In the genomic region with DNA sequence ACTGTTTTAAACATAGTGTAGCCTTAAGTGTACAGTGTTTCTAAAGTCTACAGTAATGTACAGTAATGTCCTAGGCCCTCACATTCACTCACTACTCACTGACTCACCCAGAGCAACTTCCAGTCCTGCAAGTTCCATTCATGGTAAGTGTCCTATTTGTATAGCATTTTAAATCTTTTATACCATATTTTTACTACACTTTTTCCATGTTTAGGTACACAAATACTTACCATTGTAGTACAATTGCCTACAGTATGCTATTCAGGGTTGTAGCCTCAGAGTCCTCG, we compare ENCODE assay signal across 15 cellular contexts. TPM values are rescaled to one million over a fixed set of nuclear protein-coding genes. Genes with fewer than 3 reads are reported as not detected.
DNase-seq lines count a peak whose midpoint lies in the region; ATAC-seq and TF ChIP-seq lines count a peak whose summit lies in the region.
"Had no signal": no experiment of that assay in that cellular context is flagged by ENCODE, and none has a peak within 500 bp of the region (broad histone marks: within the 10 kb centered on the region; RNA-seq: fewer than 3 reads in every experiment).

No MANE protein-coding gene starts in this region.

- peaks cover 75% of the 10 kb centered on the region for H3F3A ChIP-seq in PC-9 (ENCODE audit: insufficient read depth, low read depth)

- H3K36me3 Mint-ChIP-seq in Calu3 (ENCODE audit: insufficient read depth, unreplicated experiment): peaks cover 46% of the 10 kb centered on the region

- H2AFZ ChIP-seq in PC-9 (no peak overlapping the region), osteoblast (ENCODE audit: low read length) (no peak overlapping the region)

- H3K27me3 ChIP-seq in PC-9 (ENCODE audit: insufficient read depth, low read depth): no peaks in the 10 kb centered on the region
- no peaks in the 10 kb centered on the region for H3K27me3 ChIP-seq in osteoblast (ENCODE audit: insufficient read depth, low read length)

- peaks cover 59% of the 10 kb centered on the region for H3K4me1 Mint-ChIP-seq in Calu3 (ENCODE audit: low read depth, unreplicated experiment)

- ATAC-seq in sciatic nerve: no peak

- H3K4me1 ChIP-seq in PC-9 (replicated peaks; ENCODE audit: insufficient read depth) (peaks cover 83% of the 10 kb centered on the region), osteoblast (ENCODE audit: insufficient read depth, low read length) (peaks cover 38% of the 10 kb centered on the region)

- CTCF ChIA-PET in Calu3 (lab: Charles Lee): interaction anchor here (2.1 kb wide), 1 partner anchor 21 kb away, joined by 13 read pairs; no protein-coding TSS in a partner anchor
- CTCF ChIA-PET in PC-9 (lab: Charles Lee): no interaction called here

- no peaks in the 10 kb centered on the region for H3K9me2 ChIP-seq in PC-9 (ENCODE audit: insufficient read depth)

- H3K4me3 Mint-ChIP-seq in Calu3 (ENCODE audit: low read depth, unreplicated experiment): no peak overlapping the region

- no peaks in the 10 kb centered on the region for H3K27me3 Mint-ChIP-seq in Calu3 (ENCODE audit: unreplicated experiment)

- H4K20me1 ChIP-seq in PC-9 (ENCODE audit: insufficient read depth) (no peaks in the 10 kb centered on the region), osteoblast (ENCODE audit: insufficient read depth, low read length) (peaks cover 3% of the 10 kb centered on the region)

- H3K4me3 ChIP-seq in PC-9 (no peak overlapping the region), osteoblast (ENCODE audit: insufficient read depth, low read length) (no peak overlapping the region), coronary artery (no peak overlapping the region)
- H3K4me3 ChIP-seq: GM12878 had no signal

- H3K9me3 ChIP-seq in PC-9 (ENCODE audit: insufficient read depth, low read depth) (peaks cover 15% of the 10 kb centered on the region), osteoblast (ENCODE audit: low read depth, low read length) (no peaks in the 10 kb centered on the region)

- DNase-seq in Calu3: no peak
- DNase-seq in PC-9: no peak
- no peak for DNase-seq in epithelial cell of prostate (ENCODE audit: low read depth, low spot score)
- DNase-seq in osteoblast (ENCODE audit: insufficient read length, low spot score, missing footprints): no peak
- no peak for DNase-seq in sciatic nerve (ENCODE audit: low spot score)
- DNase-seq in GM19238 (ENCODE audit: insufficient read length, low spot score): no peak
- DNase-seq in coronary artery (ENCODE audit: low spot score): no peak
- DNase-seq: DMS 273 treated with DMSO at 0.1 percent for 48 hours, NCI-H1694, NCI-H2171, NCI-H345, NCI-H774, Right ventricle myocardium superior had no signal

- H3K27ac Mint-ChIP-seq in Calu3 (ENCODE audit: unreplicated experiment): peak overlapping the region; percentile 44

- intact Hi-C loops in Calu3 (cut with micrococcal nuclease; ENCODE audit: unreplicated experiment) (no loop called here), PC-9 (cut with micrococcal nuclease; ENCODE audit: unreplicated experiment) (no loop called here), sciatic nerve (cut with DNase I) (no loop called here)

- BruUV-seq in Calu3 (replicated peaks; lab: Mats Ljungman, UMichigan): no TSS peak
- BruUV-seq in PC-9 (replicated peaks; lab: Mats Ljungman, UMichigan): no TSS peak

- peak overlapping the region; percentile 90 for H3K27ac ChIP-seq in PC-9
- peak overlapping the region; percentile 100 for H3K27ac ChIP-seq in epithelial cell of prostate
- no peak overlapping the region for H3K27ac ChIP-seq in osteoblast (ENCODE audit: low read depth, low read length)
- no peak overlapping the region for H3K27ac ChIP-seq in coronary artery
- H3K27ac ChIP-seq: C4-2B had no signal

- H3K9me3 Mint-ChIP-seq in Calu3 (ENCODE audit: low read depth, unreplicated experiment): no peaks in the 10 kb centered on the region

- H3K36me3 ChIP-seq in PC-9 (ENCODE audit: low read depth) (peaks cover 3% of the 10 kb centered on the region; the same call in 1 of the 2 replicates), osteoblast (ENCODE audit: insufficient read depth, low read length) (no peaks in the 10 kb centered on the region)

- POLR2A ChIA-PET in PC-9 (lab: Charles Lee; ENCODE audit: unreplicated experiment): no interaction called here

- H3K79me2 ChIP-seq in PC-9 (ENCODE audit: low read depth) (peaks cover 10% of the 10 kb centered on the region), osteoblast (ENCODE audit: insufficient read depth, low read length) (peaks cover 9% of the 10 kb centered on the region)

- TF ChIP-seq CTCF in Calu3 (IDR thresholded peaks at IDR 0.05; ENCODE audit: unreplicated experiment): no peak
- TF ChIP-seq CTCF in PC-9 (conservative IDR thresholded peaks at IDR 0.05): no peak
- no peak for TF ChIP-seq CTCF in osteoblast (IDR thresholded peaks at IDR 0.05; ENCODE audit: extremely low read depth, low read depth, low read length)
- TF ChIP-seq CTCF in coronary artery (IDR thresholded peaks at IDR 0.05): no peak

- H3K4me2 ChIP-seq in PC-9 (no peak overlapping the region), osteoblast (ENCODE audit: insufficient read depth, low read length) (peak overlapping the region; percentile 25)

RNA-seq across cellular contexts. Expression of a gene that starts 3.6 kb away (rescaled TPM):
- total RNA-seq in Calu3 (2022) (882 and 921 TPM in 2 replicates), PC-9 (2021) (966 and 1,436 TPM in 2 replicates), osteoblast (103 and 116 TPM in 2 replicates), sciatic nerve (550 TPM)

RNA-seq across cellular contexts. Expression of a gene that starts 39.6 kb away (rescaled TPM):
- total RNA-seq in Calu3 (2022): 1,217 and 1,326 TPM in 2 replicates
- total RNA-seq in PC-9 (2021): 578 and 868 TPM in 2 replicates
- 142 and 167 TPM in 2 replicates for total RNA-seq in osteoblast
- 231 TPM for total RNA-seq in sciatic nerve

Comparison
In these comparisons a context has a peak if more than half of its experiments do, and no peak if none do; other contexts are left out.
1. H3K27ac ChIP-seq: peak in PC-9 (single experiment) and epithelial cell of prostate (single experiment); none in osteoblast (single experiment) and coronary artery (0 of 2).